21 cellular contexts compared by ENCODE assay signal in genomic region chr6:148779142-148779562, GRCh38. TPM values are rescaled to one million over a fixed set of nuclear protein-coding genes. Genes with fewer than 3 reads are reported as not detected.
DNase-seq lines count a peak whose midpoint lies in the region; ATAC-seq and TF ChIP-seq lines count a peak whose summit lies in the region.
"Had no signal": no experiment of that assay in that cellular context is flagged by ENCODE, and none has a peak within 500 bp of the region (broad histone marks: within the 10 kb centered on the region; RNA-seq: fewer than 3 reads in every experiment).

No MANE protein-coding gene starts in this region.

- no peaks in the 10 kb centered on the region for H3K9me3 Mint-ChIP-seq in activated CD4-positive, alpha-beta T cell treated with anti-CD3 and anti-CD28 coated beads, Interleukin-2, amount 10 ng/mL, durations not matched to agents 24 days and 14 days
- peaks cover 4% of the 10 kb centered on the region for H3K9me3 Mint-ChIP-seq in WTC11
- no peaks in the 10 kb centered on the region for H3K9me3 Mint-ChIP-seq in stimulated activated memory B cell treated with anti-CD40 and anti-IgM and Interleukin-4, amounts not matched to agents 10 μg/mL and 1 μg/mL and 100 μg/mL, for 72 hours
- H3K9me3 Mint-ChIP-seq: activated naive CD4-positive, alpha-beta T cell treated with anti-CD3 and anti-CD28 coated beads, Interleukin-2, amount 50 U/mL, for 24 hours; CD8-positive, alpha-beta memory T cell; natural killer cell treated with Interleukin-12 subunit alpha and Interleukin-12 subunit beta and Interleukin-15 and Interleukin-18, amount 100 ng/mL, for 72 hours had no signal

- H3K27ac ChIP-seq in right cardiac atrium (ENCODE audit: low read length) = no peak overlapping the region
- H3K27ac ChIP-seq: foreskin keratinocyte, sigmoid colon, thoracic aorta had no signal

- intact Hi-C loops in activated CD4-positive, alpha-beta T cell treated with anti-CD3 and anti-CD28 coated beads, Interleukin-2, amount 10 ng/mL, durations not matched to agents 24 days and 14 days (cut with micrococcal nuclease) = no loop called here
- intact Hi-C loops in right cardiac atrium (cut with DNase I) = no loop called here

- CTCF ChIA-PET in WTC11 (lab: Charles Lee) = no interaction called here

- no peaks in the 10 kb centered on the region for H3K36me3 Mint-ChIP-seq in activated CD4-positive, alpha-beta T cell treated with anti-CD3 and anti-CD28 coated beads, Interleukin-2, amount 10 ng/mL, durations not matched to agents 24 days and 14 days (ENCODE audit: low read depth)
- peaks cover 14% of the 10 kb centered on the region for H3K36me3 Mint-ChIP-seq in WTC11
- H3K36me3 Mint-ChIP-seq in stimulated activated memory B cell treated with anti-CD40 and anti-IgM and Interleukin-4, amounts not matched to agents 10 μg/mL and 1 μg/mL and 100 μg/mL, for 72 hours = no peaks in the 10 kb centered on the region
- H3K36me3 Mint-ChIP-seq: activated naive CD4-positive, alpha-beta T cell treated with anti-CD3 and anti-CD28 coated beads, Interleukin-2, amount 50 U/mL, for 24 hours; brain; CD8-positive, alpha-beta memory T cell; natural killer cell treated with Interleukin-12 subunit alpha and Interleukin-12 subunit beta and Interleukin-15 and Interleukin-18, amount 100 ng/mL, for 72 hours had no signal

- H3K4me3 Mint-ChIP-seq in activated CD4-positive, alpha-beta T cell treated with anti-CD3 and anti-CD28 coated beads, Interleukin-2, amount 10 ng/mL, durations not matched to agents 24 days and 14 days = no peak overlapping the region
- no peak overlapping the region for H3K4me3 Mint-ChIP-seq in WTC11
- no peak overlapping the region for H3K4me3 Mint-ChIP-seq in stimulated activated memory B cell treated with anti-CD40 and anti-IgM and Interleukin-4, amounts not matched to agents 10 μg/mL and 1 μg/mL and 100 μg/mL, for 72 hours
- H3K4me3 Mint-ChIP-seq: activated naive CD4-positive, alpha-beta T cell treated with anti-CD3 and anti-CD28 coated beads, Interleukin-2, amount 50 U/mL, for 24 hours; brain; CD8-positive, alpha-beta memory T cell; natural killer cell treated with Interleukin-12 subunit alpha and Interleukin-12 subunit beta and Interleukin-15 and Interleukin-18, amount 100 ng/mL, for 72 hours had no signal

- no peaks in the 10 kb centered on the region for H3K27me3 ChIP-seq in right cardiac atrium (ENCODE audit: control insufficient read depth, insufficient read depth)
- H3K27me3 ChIP-seq: foreskin keratinocyte, sigmoid colon had no signal

- H3K27ac Mint-ChIP-seq in activated CD4-positive, alpha-beta T cell treated with anti-CD3 and anti-CD28 coated beads, Interleukin-2, amount 10 ng/mL, durations not matched to agents 24 days and 14 days = no peak overlapping the region
- peak overlapping the region; percentile 63; the same call in 1 of the 2 replicates for H3K27ac Mint-ChIP-seq in WTC11
- peak overlapping the region; percentile 58 for H3K27ac Mint-ChIP-seq in stimulated activated memory B cell treated with anti-CD40 and anti-IgM and Interleukin-4, amounts not matched to agents 10 μg/mL and 1 μg/mL and 100 μg/mL, for 72 hours
- H3K27ac Mint-ChIP-seq: activated naive CD4-positive, alpha-beta T cell treated with anti-CD3 and anti-CD28 coated beads, Interleukin-2, amount 50 U/mL, for 24 hours; brain had no signal

- 54% methylated on average over 6 of the region's 6 CpGs for WGBS in right cardiac atrium

- no peak overlapping the region for H3K4me3 ChIP-seq in right cardiac atrium (ENCODE audit: low read length)
- H3K4me3 ChIP-seq: HAP-1, sigmoid colon, thoracic aorta had no signal

- ATAC-seq in WTC11 (no peak), right cardiac atrium (peak; percentile 67 to 75), GM19467 (IDR thresholded peaks at IDR 0.05; ENCODE audit: unreplicated experiment) (no peak), GM18868 (IDR thresholded peaks at IDR 0.05; ENCODE audit: unreplicated experiment) (no peak)
- ATAC-seq in stimulated activated memory B cell treated with anti-CD40 and anti-IgM and Interleukin-4, amounts not matched to agents 10 μg/mL and 1 μg/mL and 100 μg/mL, for 72 hours = no peak
- ATAC-seq: foreskin keratinocyte; natural killer cell treated with Interleukin-12 subunit alpha and Interleukin-12 subunit beta and Interleukin-15 and Interleukin-18, amount 100 ng/mL, for 72 hours had no signal

- peaks cover 3% of the 10 kb centered on the region for H3K4me1 Mint-ChIP-seq in activated CD4-positive, alpha-beta T cell treated with anti-CD3 and anti-CD28 coated beads, Interleukin-2, amount 10 ng/mL, durations not matched to agents 24 days and 14 days
- peaks cover 51% of the 10 kb centered on the region for H3K4me1 Mint-ChIP-seq in WTC11
- peaks cover 62% of the 10 kb centered on the region for H3K4me1 Mint-ChIP-seq in stimulated activated memory B cell treated with anti-CD40 and anti-IgM and Interleukin-4, amounts not matched to agents 10 μg/mL and 1 μg/mL and 100 μg/mL, for 72 hours
- H3K4me1 Mint-ChIP-seq: activated naive CD4-positive, alpha-beta T cell treated with anti-CD3 and anti-CD28 coated beads, Interleukin-2, amount 50 U/mL, for 24 hours had no signal

- H3K9me3 ChIP-seq in right cardiac atrium (ENCODE audit: control insufficient read depth, low read length) = no peaks in the 10 kb centered on the region
- H3K9me3 ChIP-seq: HAP-1, sigmoid colon, thoracic aorta had no signal

- peaks cover 14% of the 10 kb centered on the region for H3K27me3 Mint-ChIP-seq in activated CD4-positive, alpha-beta T cell treated with anti-CD3 and anti-CD28 coated beads, Interleukin-2, amount 10 ng/mL, durations not matched to agents 24 days and 14 days
- no peaks in the 10 kb centered on the region for H3K27me3 Mint-ChIP-seq in WTC11 (ENCODE audit: low read depth)
- no peaks in the 10 kb centered on the region for H3K27me3 Mint-ChIP-seq in stimulated activated memory B cell treated with anti-CD40 and anti-IgM and Interleukin-4, amounts not matched to agents 10 μg/mL and 1 μg/mL and 100 μg/mL, for 72 hours
- H3K27me3 Mint-ChIP-seq: natural killer cell treated with Interleukin-12 subunit alpha and Interleukin-12 subunit beta and Interleukin-15 and Interleukin-18, amount 100 ng/mL, for 72 hours had no signal

- no peak for TF ChIP-seq CTCF in WTC11 (IDR thresholded peaks at IDR 0.05)

- peaks cover 4% of the 10 kb centered on the region for H3K4me1 ChIP-seq in right cardiac atrium (ENCODE audit: control insufficient read depth, insufficient read depth, low read length)

- POLR2A ChIA-PET in WTC11 (lab: Charles Lee) = interaction anchor here (0.6 kb wide), 1 partner anchor 167 kb away, joined by 3 read pairs; no protein-coding TSS in a partner anchor

- DNase-seq in activated CD4-positive, alpha-beta T cell treated with anti-CD3 and anti-CD28 coated beads, Interleukin-2, amount 10 ng/mL, durations not matched to agents 24 days and 14 days = peak; percentile 45
- DNase-seq in activated CD4-positive, alpha-beta T cell treated with anti-CD3 and anti-CD28 coated beads, Interleukin-2, amount 50 U/mL, for 1 hour = no peak
- DNase-seq in WTC11 (ENCODE audit: low spot score) = no peak
- no peak for DNase-seq in right cardiac atrium
- DNase-seq in NCI-H82 treated with DMSO at 0.1 percent for 48 hours (lab: John Stamatoyannopoulos, UW; ENCODE audit: unreplicated experiment) = no peak
- DNase-seq: activated CD4-positive, alpha-beta T cell treated with anti-CD3 and anti-CD28 coated beads for 4 hours; CD8-positive, alpha-beta memory T cell; EL; foreskin keratinocyte; MM.1S; NCI-H82; sigmoid colon; stimulated activated CD4-positive, alpha-beta T cell treated with anti-CD3 and anti-CD28 coated beads, Interleukin-4, amount 100 ng/mL, for 24 hours had no signal

TF ChIP-seq in WTC11, 78 proteins besides CTCF, POLR2A, EP300 and RAD21:
- no peak for TF ChIP-seq ZNF512 (CRISPR knock-in tag; IDR thresholded peaks at IDR 0.05; ENCODE audit: borderline replicate concordance)
- no peak for TF ChIP-seq PRRX2 (CRISPR knock-in tag; IDR thresholded peaks at IDR 0.05)
- TF ChIP-seq CDX4 (CRISPR knock-in tag; IDR thresholded peaks at IDR 0.05; ENCODE audit: borderline replicate concordance) = no peak
- no peak for TF ChIP-seq CBFB (CRISPR knock-in tag; IDR thresholded peaks at IDR 0.05; ENCODE audit: low read depth)
TF ChIP-seq in WTC11: peak in this region for 0.

RNA-seq across cellular contexts. Expression of gene UST, which starts 32.3 kb away (rescaled TPM):
- 0.70 and 0.90 TPM in 2 replicates for total RNA-seq in activated CD4-positive, alpha-beta T cell treated with anti-CD3 and anti-CD28 coated beads, Interleukin-2, amount 10 ng/mL, durations not matched to agents 24 days and 14 days
- total RNA-seq in WTC11 (2021) (32.1 to 33.8 TPM (median 33.8 TPM) in 3 replicates), right cardiac atrium (1 to 10 TPM; 4.4 to 5.9 (median 4.9) TPM)
- 5.1 TPM for polyA plus RNA-seq in right cardiac atrium

Comparison
In these comparisons a context has a peak if more than half of its experiments do, and no peak if none do; other contexts are left out.
1. ATAC-seq: peak in right cardiac atrium (2 of 2); none in WTC11 (single experiment), stimulated activated memory B cell treated with anti-CD40 and anti-IgM and Interleukin-4, amounts not matched to agents 10 μg/mL and 1 μg/mL and 100 μg/mL, for 72 hours (single experiment), GM19467 (single experiment) and GM18868 (single experiment).